In genomic region chr19:52961981-52962380, GRCh38 we compare ENCODE assay signal across 8 cellular contexts. TPM values are rescaled to one million over a fixed set of nuclear protein-coding genes. Genes with fewer than 3 reads are reported as not detected.
DNase-seq lines count a peak whose midpoint lies in the region; ATAC-seq, FAIRE-seq and TF ChIP-seq lines count a peak whose summit lies in the region.

No MANE protein-coding gene starts in this region.

- peaks cover 3 to 9% of the 10 kb centered on the region in 2 experiments; a peak in 3 of 4 replicates for H3K36me3 ChIP-seq in GM12878 (ENCODE audit: control insufficient read depth in 2 of 2, insufficient read depth in 2 of 2, low read length in 1 of 2)
- no peaks in the 10 kb centered on the region for H3K36me3 ChIP-seq in lower lobe of right lung
- H3K36me3 ChIP-seq in urinary bladder (ENCODE audit: insufficient read depth), result no peaks in the 10 kb centered on the region

- ATAC-seq in GM12878, result peak; percentile 8
- ATAC-seq in lower lobe of right lung, result peak; percentile 1 to 20
- ATAC-seq in GM19351 (IDR thresholded peaks at IDR 0.05; ENCODE audit: unreplicated experiment), result no peak

- no peak for FAIRE-seq in GM12878 (lab: Jason Lieb, UNC)

- DNase-seq in activated naive CD4-positive, alpha-beta T cell treated with anti-CD3 and anti-CD28 coated beads for 36 hours, result no peak
- no peak for DNase-seq in activated naive CD4-positive, alpha-beta T cell treated with Interleukin-2 at 50 U/mL for 16 hours
- DNase-seq in GM12878 (ENCODE audit: low read depth, low spot score), result no peak
- DNase-seq in lower lobe of right lung, result no peak
- DNase-seq in NCI-H345 (lab: John Stamatoyannopoulos, UW), result no peak
- no peak for DNase-seq in NCI-H1092 (lab: John Stamatoyannopoulos, UW)

- peak overlapping the region; percentile 90 for H3K4me2 ChIP-seq in GM12878 (ENCODE audit: control insufficient read depth, insufficient read depth)

- H3K4me3 ChIP-seq in GM12878 (peak overlapping the region; percentile 77), lower lobe of right lung (peak overlapping the region; percentile 77), urinary bladder (ENCODE audit: low read depth, low read length) (peak overlapping the region; percentile 53)

- intact Hi-C loops in activated naive CD4-positive, alpha-beta T cell treated with anti-CD3 and anti-CD28 coated beads for 36 hours (cut with micrococcal nuclease), result loop anchor here (1.0 to 10.0 kb wide), 5 partner anchors 31 to 197 kb away; partner anchors contain the start of genes ZNF160, ZNF320, ZNF347 and ZNF600
- intact Hi-C loops in GM12878 (cut with micrococcal nuclease; ENCODE audit: unreplicated experiment), result loop anchor here (5.0 kb wide), 1 partner anchor 140 kb away; the partner anchor contains the start of gene ZNF160
- intact Hi-C loops in lower lobe of right lung (cut with DNase I), result no loop called here

- peak overlapping the region; percentile 85 for H3K4me3 Mint-ChIP-seq in activated naive CD4-positive, alpha-beta T cell treated with anti-CD3 and anti-CD28 coated beads for 36 hours

- in situ Hi-C loops in GM12878 (cut with MboI), result no loop called here

- peaks cover 42% of the 10 kb centered on the region for H3K9me3 Mint-ChIP-seq in activated naive CD4-positive, alpha-beta T cell treated with anti-CD3 and anti-CD28 coated beads for 36 hours

- SMC1A ChIA-PET in GM12878 (lab: Charles Lee; ENCODE audit: uncharacterized antibody, unreplicated experiment), result interaction anchor here (0.7 to 1.1 kb wide), 2 partner anchors 41 to 63 kb away, joined by 3 read pairs; no protein-coding TSS in a partner anchor

- CTCF ChIA-PET in activated naive CD4-positive, alpha-beta T cell treated with anti-CD3 and anti-CD28 coated beads for 36 hours (lab: Charles Lee), result no interaction called here
- CTCF ChIA-PET in GM12878 (lab: Yijun Ruan, JAX), result interaction anchor here (0.9 kb wide), 1 partner anchor 11 kb away, joined by 3 read pairs; no protein-coding TSS in a partner anchor

- no peak for TF ChIP-seq EP300 in GM12878 (IDR thresholded peaks at IDR 0.05; ENCODE audit: borderline replicate concordance in 1 of 2, control insufficient read depth in 1 of 2, low read depth in 2 of 2, low read length in 2 of 2)

- TF ChIP-seq RAD21 in GM12878 (IDR thresholded peaks at IDR 0.05; ENCODE audit: insufficient read depth, low read depth, low read length), result no peak

- H3K9me3 ChIP-seq in GM12878 (replicated peaks; ENCODE audit: control insufficient read depth, insufficient read depth, low read length) (peaks cover 27% of the 10 kb centered on the region), lower lobe of right lung (peaks cover 16% of the 10 kb centered on the region)

- POLR2A ChIA-PET in GM12878 (lab: Charles Lee), result interaction anchor here (0.5 to 0.6 kb wide), 2 partner anchors 21 to 990 kb away, joined by 4 read pairs; no protein-coding TSS in a partner anchor

- TF ChIP-seq CTCF in GM12878 (IDR thresholded peaks at IDR 0.05 in 2 of 3, conservative IDR thresholded peaks at IDR 0.05 in 1 of 3; ENCODE audit: control insufficient read depth in 2 of 3, extremely low read depth in 1 of 3, insufficient read depth in 1 of 3, low read depth in 3 of 3, low read length in 3 of 3), result no peak
- TF ChIP-seq CTCF in lower lobe of right lung (IDR thresholded peaks at IDR 0.05), result no peak

- H3K27ac ChIP-seq in GM12878 (ENCODE audit: control insufficient read depth, insufficient read depth) (peak overlapping the region; percentile 60), lower lobe of right lung (peak overlapping the region; percentile 87), urinary bladder (ENCODE audit: low read depth) (peak overlapping the region; percentile 28)

- peak overlapping the region; percentile 74 for H3K9ac ChIP-seq in GM12878 (ENCODE audit: control insufficient read depth, insufficient read depth, low read length)

- no TSS peak for BruUV-seq in GM12878 (replicated peaks; lab: Mats Ljungman, UMichigan)

- RAD21 ChIA-PET in GM12878 (lab: Charles Lee; ENCODE audit: unreplicated experiment), result no interaction called here

- H3K4me1 Mint-ChIP-seq in activated naive CD4-positive, alpha-beta T cell treated with anti-CD3 and anti-CD28 coated beads for 36 hours (ENCODE audit: low read depth), result peaks cover 16% of the 10 kb centered on the region

- H3K27ac Mint-ChIP-seq in activated naive CD4-positive, alpha-beta T cell treated with anti-CD3 and anti-CD28 coated beads for 36 hours, result peak overlapping the region; percentile 78

- H2AFZ ChIP-seq in GM12878 (ENCODE audit: control insufficient read depth, low read depth, low read length), result peak overlapping the region; percentile 75

- TF ChIP-seq POLR2A in GM12878 (IDR thresholded peaks at IDR 0.05; ENCODE audit: low read depth, low read length), result no peak

- H3K27me3 Mint-ChIP-seq in activated naive CD4-positive, alpha-beta T cell treated with anti-CD3 and anti-CD28 coated beads for 36 hours (ENCODE audit: low read depth), result no peaks in the 10 kb centered on the region

- 74% methylated on average over 5 of the region's 5 CpGs for WGBS in GM12878 (ENCODE audit: insufficient coverage, insufficient replicate concordance, low lambda C conversion rate, missing lambda C conversion rate)
- WGBS in urinary bladder, result 23% methylated on average over 5 of the region's 5 CpGs

- peaks cover 42% of the 10 kb centered on the region for H3K36me3 Mint-ChIP-seq in activated naive CD4-positive, alpha-beta T cell treated with anti-CD3 and anti-CD28 coated beads for 36 hours (ENCODE audit: low read depth)

- H4K20me1 ChIP-seq in GM12878 (ENCODE audit: control insufficient read depth, insufficient read depth), result no peaks in the 10 kb centered on the region

- peaks cover 11% of the 10 kb centered on the region for H3K79me2 ChIP-seq in GM12878 (ENCODE audit: control insufficient read depth, insufficient read depth, low read length)

- H3K4me1 ChIP-seq in GM12878 (ENCODE audit: control insufficient read depth, insufficient read depth, low read length) (peaks cover 4% of the 10 kb centered on the region; the same call in 1 of the 2 replicates), lower lobe of right lung (peaks cover 14% of the 10 kb centered on the region), urinary bladder (ENCODE audit: insufficient read depth) (peaks cover 2% of the 10 kb centered on the region)

- no peaks in the 10 kb centered on the region for H3K27me3 ChIP-seq in GM12878 (replicated peaks in 1 of 2; ENCODE audit: control insufficient read depth in 2 of 2, insufficient read depth in 2 of 2, low read length in 1 of 2)
- no peaks in the 10 kb centered on the region for H3K27me3 ChIP-seq in lower lobe of right lung (ENCODE audit: low read depth)

RNA-seq across cellular contexts. Expression of gene ZNF816, which starts 0.7 kb away (rescaled TPM):
- total RNA-seq in activated naive CD4-positive, alpha-beta T cell treated with anti-CD3 and anti-CD28 coated beads for 36 hours, result 10 to 100 TPM; 10.4 to 10.7 TPM
- total RNA-seq in GM12878 (2013; cell fraction: nucleolus; rRNA removed), result 46.3 and 46.9 TPM in 2 replicates
- total RNA-seq in GM12878 (2014; rRNA removed), result 6.9 and 9.9 TPM in 2 replicates
- total RNA-seq in GM12878 (2014; rRNA removed; fragmentation: Illumina TruSeq; extraction: Trizol), result 15.6 and 16.0 TPM in 2 replicates
- total RNA-seq in GM12878 (2021), result 7.0 and 8.3 TPM in 2 replicates
- 3.7 TPM for polyA plus RNA-seq in GM12878 (2011; ENCODE audit: low read depth)
- polyA plus RNA-seq in GM12878 (2011; rRNA removed), result 11.8 and 18.5 TPM in 2 replicates
- polyA plus RNA-seq in GM12878 (2011; cell fraction: cytosol; rRNA removed), result 4.9 and 6.8 TPM in 2 replicates
- polyA plus RNA-seq in GM12878 (2011; cell fraction: nucleus; rRNA removed), result 15.7 and 17.3 TPM in 2 replicates
- 6.0 and 7.9 TPM in 2 replicates for polyA plus RNA-seq in GM12878 (2012)
- 8.0 and 14.9 TPM in 2 replicates for polyA plus RNA-seq in GM12878 (2014; fragmentation: Illumina TruSeq; extraction: Trizol)
- 1 to 10 TPM; 4.4 to 6.6 TPM for polyA plus RNA-seq in GM12878 (2014; fragmentation: Nextera tagmentation; extraction: Ambion mirVana)
- polyA plus RNA-seq in GM12878 (2014; rRNA removed), result 4.0 and 6.3 TPM in 2 replicates
- 10 to 100 TPM in 1 of 2 experiments, 1 to 10 TPM in 1; 6.7 to 10.0 TPM for polyA plus RNA-seq in GM12878 (2016; fragmentation: Nextera tagmentation; extraction: Ambion mirVana)
- 12.1 and 19.6 TPM in 2 replicates for polyA minus RNA-seq in GM12878 (2011; rRNA and poly(A)+ RNA removed)
- 8.7 TPM in 2 replicates for polyA minus RNA-seq in GM12878 (2011; cell fraction: cytosol; rRNA and poly(A)+ RNA removed)
- 6.9 and 10.0 TPM in 2 replicates for polyA minus RNA-seq in GM12878 (2011; cell fraction: nucleus; rRNA and poly(A)+ RNA removed)
- 12.0 TPM for total RNA-seq in lower lobe of right lung
- 27.4 TPM for total RNA-seq in urinary bladder
- 5.9 TPM for polyA plus RNA-seq in urinary bladder

RNA-seq across cellular contexts. Expression of gene ZNF888, which starts 38.8 kb away (rescaled TPM):
- 1 to 10 TPM; 4.1 to 4.3 TPM for total RNA-seq in activated naive CD4-positive, alpha-beta T cell treated with anti-CD3 and anti-CD28 coated beads for 36 hours
- 11.4 and 12.7 TPM in 2 replicates for total RNA-seq in GM12878 (2013; cell fraction: nucleolus; rRNA removed)
- total RNA-seq in GM12878 (2014; rRNA removed), result 3.3 and 4.5 TPM in 2 replicates
- total RNA-seq in GM12878 (2014; rRNA removed; fragmentation: Illumina TruSeq; extraction: Trizol), result 4.1 and 4.3 TPM in 2 replicates
- 2.8 and 3.5 TPM in 2 replicates for total RNA-seq in GM12878 (2021)
- polyA plus RNA-seq in GM12878 (2011; ENCODE audit: low read depth), result 4.3 TPM
- 3.4 and 5.0 TPM in 2 replicates for polyA plus RNA-seq in GM12878 (2011; rRNA removed)
- 1.1 and 1.5 TPM in 2 replicates for polyA plus RNA-seq in GM12878 (2011; cell fraction: cytosol; rRNA removed)
- 2.1 and 2.4 TPM in 2 replicates for polyA plus RNA-seq in GM12878 (2011; cell fraction: nucleus; rRNA removed)
- 2.9 and 3.9 TPM in 2 replicates for polyA plus RNA-seq in GM12878 (2012)
- polyA plus RNA-seq in GM12878 (2014; fragmentation: Illumina TruSeq; extraction: Trizol), result 3.7 and 5.1 TPM in 2 replicates
- polyA plus RNA-seq in GM12878 (2014; fragmentation: Nextera tagmentation; extraction: Ambion mirVana), result under 1 TPM; 0.26 to 0.53 TPM
- 2.1 and 2.3 TPM in 2 replicates for polyA plus RNA-seq in GM12878 (2014; rRNA removed)
- polyA plus RNA-seq in GM12878 (2016; fragmentation: Nextera tagmentation; extraction: Ambion mirVana), result 1 to 10 TPM in 1 of 2 experiments, under 1 TPM in 1; 0.55 to 1.6 TPM
- 5.2 and 7.2 TPM in 2 replicates for polyA minus RNA-seq in GM12878 (2011; rRNA and poly(A)+ RNA removed)
- 2.0 and 3.3 TPM in 2 replicates for polyA minus RNA-seq in GM12878 (2011; cell fraction: cytosol; rRNA and poly(A)+ RNA removed)
- 2.5 and 4.5 TPM in 2 replicates for polyA minus RNA-seq in GM12878 (2011; cell fraction: nucleus; rRNA and poly(A)+ RNA removed)
- total RNA-seq in lower lobe of right lung, result 8.8 TPM
- total RNA-seq in urinary bladder, result 21.3 TPM
- 4.2 TPM for polyA plus RNA-seq in urinary bladder

RNA-seq across cellular contexts. Expression of gene ERVV-1, which starts 51.7 kb away (rescaled TPM):
- not detected for total RNA-seq in activated naive CD4-positive, alpha-beta T cell treated with anti-CD3 and anti-CD28 coated beads for 36 hours
- 0.24 and 0.31 TPM in 2 replicates for total RNA-seq in GM12878 (2013; cell fraction: nucleolus; rRNA removed)
- total RNA-seq in GM12878 (2014; rRNA removed) (not detected in 2 replicates), GM12878 (2014; rRNA removed; fragmentation: Illumina TruSeq; extraction: Trizol) (not detected in 2 replicates), GM12878 (2021) (not detected in 2 replicates), lower lobe of right lung (not detected), urinary bladder (not detected)
- not detected for polyA plus RNA-seq in GM12878 (2011; ENCODE audit: low read depth)
- polyA plus RNA-seq in GM12878 (2011; rRNA removed) (0.05 and 0.07 TPM in 2 replicates), GM12878 (2014; fragmentation: Illumina TruSeq; extraction: Trizol) (not detected in 2 replicates), GM12878 (2014; fragmentation: Nextera tagmentation; extraction: Ambion mirVana) (not detected), GM12878 (2014; rRNA removed) (not detected in 2 replicates), GM12878 (2016; fragmentation: Nextera tagmentation; extraction: Ambion mirVana) (not detected), urinary bladder (0.05 TPM)
- polyA plus RNA-seq in GM12878 (2011; cell fraction: cytosol; rRNA removed), result 0.03 and 0.04 TPM in 2 replicates
- polyA plus RNA-seq in GM12878 (2011; cell fraction: nucleus; rRNA removed), result 0.07 and 0.13 TPM in 2 replicates
- polyA plus RNA-seq in GM12878 (2012), result not detected in 2 replicates
- not detected in 2 replicates for polyA minus RNA-seq in GM12878 (2011; rRNA and poly(A)+ RNA removed)
- polyA minus RNA-seq in GM12878 (2011; cell fraction: cytosol; rRNA and poly(A)+ RNA removed), result not detected in 2 replicates
- not detected in 2 replicates for polyA minus RNA-seq in GM12878 (2011; cell fraction: nucleus; rRNA and poly(A)+ RNA removed)

Comparison
In these comparisons a context has a peak if more than half of its experiments do, and no peak if none do; other contexts are left out.
1. H3K27ac ChIP-seq: peak in every context shown above with its lines; median percentile 87 in lower lobe of right lung; 60 in GM12878; 28 in urinary bladder.